15 cellular contexts compared by ENCODE assay signal in the genomic region with DNA sequence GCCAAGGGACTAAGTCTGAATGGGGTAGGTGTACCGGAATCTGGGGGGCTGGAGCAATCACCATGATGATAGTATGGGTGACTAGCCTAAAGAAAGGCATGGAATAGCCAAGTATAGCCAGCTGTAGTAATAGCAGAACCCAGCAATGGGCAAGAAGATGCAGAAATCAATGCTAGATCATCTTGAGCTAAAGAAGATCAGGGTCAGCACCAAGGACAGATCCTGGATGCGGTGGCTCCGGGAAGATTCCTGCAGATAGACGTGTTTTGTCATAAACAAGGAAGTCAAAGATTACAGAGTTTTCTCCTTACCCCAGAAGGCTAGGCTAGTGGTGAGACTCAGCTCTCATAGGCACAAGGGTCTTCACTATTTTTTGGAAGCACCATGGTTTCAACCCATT.
DNase-seq lines count a peak whose midpoint lies in the region; ATAC-seq, FAIRE-seq and TF ChIP-seq lines count a peak whose summit lies in the region.
"Had no signal": no experiment of that assay in that cellular context is flagged by ENCODE, and none has a peak within 500 bp of the region (broad histone marks: within the 10 kb centered on the region; RNA-seq: fewer than 3 reads in every experiment).

No MANE protein-coding gene starts in this region.

- H3K9me3 ChIP-seq in HepG2 (ENCODE audit: low read length), result peaks cover 96% of the 10 kb centered on the region
- no peaks in the 10 kb centered on the region for H3K9me3 ChIP-seq in right lobe of liver
- H3K9me3 ChIP-seq in transverse colon, result no peaks in the 10 kb centered on the region

- no TSS peak for BruUV-seq in HepG2 (replicated peaks; lab: Mats Ljungman, UMichigan)

- no peak overlapping the region for H3K9ac ChIP-seq in HepG2 (ENCODE audit: insufficient read depth, low read depth, low read length)

- POLR2A ChIA-PET in HepG2 (lab: Yijun Ruan, JAX), result no interaction called here

- H4K20me1 ChIP-seq in HepG2 (ENCODE audit: insufficient read depth, low read length), result no peaks in the 10 kb centered on the region

- no peak for ATAC-seq in HepG2
- ATAC-seq in right lobe of liver, result no peak
- ATAC-seq: stimulated activated naive CD8-positive, alpha-beta T cell treated with anti-CD3 and anti-CD28 coated beads, Interleukin-15, Interleukin-2, amounts not matched to agents 100 U/mL and 50 U/mL, for 24 hours had no signal

- H3K36me3 ChIP-seq in HepG2 (replicated peaks in 1 of 2; ENCODE audit: control insufficient read depth in 1 of 2, insufficient read depth in 2 of 2, low read length in 2 of 2), result no peaks in the 10 kb centered on the region
- no peaks in the 10 kb centered on the region for H3K36me3 ChIP-seq in right lobe of liver
- H3K36me3 ChIP-seq in transverse colon, result no peaks in the 10 kb centered on the region

- TF ChIP-seq RAD21 in HepG2 (CRISPR knock-in tag; IDR thresholded peaks at IDR 0.05), result no peak

- H3K27me3 ChIP-seq in HepG2 (ENCODE audit: control insufficient read depth in 1 of 2, insufficient read depth in 2 of 2, low read length in 2 of 2) (no peaks in the 10 kb centered on the region), right lobe of liver (no peaks in the 10 kb centered on the region), transverse colon (no peaks in the 10 kb centered on the region)

- no peak overlapping the region for H3K4me3 ChIP-seq in HepG2 (replicated peaks in 1 of 3; ENCODE audit: insufficient read depth in 1 of 3, low read depth in 2 of 3, low read length in 3 of 3)
- H3K4me3 ChIP-seq in right lobe of liver, result no peak overlapping the region
- no peak overlapping the region for H3K4me3 ChIP-seq in epithelial cell of esophagus (ENCODE audit: low read length)
- H3K4me3 ChIP-seq in transverse colon, result no peak overlapping the region

- H3K4me2 ChIP-seq in HepG2 (ENCODE audit: low read depth, low read length), result no peak overlapping the region

- FAIRE-seq in HepG2 (lab: Jason Lieb, UNC) (no peak), GM12892 (lab: Jason Lieb, UNC) (no peak)

- H3K27ac ChIP-seq in HepG2 (ENCODE audit: extremely low read length, insufficient read depth, low read length), result no peak overlapping the region
- no peak overlapping the region for H3K27ac ChIP-seq in right lobe of liver
- H3K27ac ChIP-seq in transverse colon, result no peak overlapping the region

- H3K4me1 ChIP-seq in HepG2 (ENCODE audit: insufficient read depth, low read length), result no peaks in the 10 kb centered on the region
- H3K4me1 ChIP-seq in right lobe of liver, result no peaks in the 10 kb centered on the region
- H3K4me1 ChIP-seq in transverse colon, result no peaks in the 10 kb centered on the region

- TF ChIP-seq POLR2A in HepG2 (IDR thresholded peaks at IDR 0.05; ENCODE audit: insufficient read depth in 1 of 2, low read depth in 2 of 2, low read length in 2 of 2) (no peak), right lobe of liver (IDR thresholded peaks at IDR 0.05) (no peak), GM12892 (IDR thresholded peaks at IDR 0.05; ENCODE audit: low read depth, low read length) (no peak), transverse colon (IDR thresholded peaks at IDR 0.05) (no peak)

- no peak for TF ChIP-seq EP300 in HepG2 (IDR thresholded peaks at IDR 0.05; ENCODE audit: low read depth in 2 of 2, low read length in 2 of 2)
- no peak for TF ChIP-seq EP300 in HepG2 (CRISPR knock-in tag; IDR thresholded peaks at IDR 0.05; ENCODE audit: borderline replicate concordance)
- no peak for TF ChIP-seq EP300 in transverse colon (IDR thresholded peaks at IDR 0.05; ENCODE audit: low read depth)

- H2AFZ ChIP-seq in HepG2 (ENCODE audit: low read length), result no peak overlapping the region

- TF ChIP-seq CTCF in HepG2 (CRISPR knock-in tag; IDR thresholded peaks at IDR 0.05) (no peak), right lobe of liver (IDR thresholded peaks at IDR 0.05) (no peak), epithelial cell of esophagus (IDR thresholded peaks at IDR 0.05; ENCODE audit: insufficient read depth, low read depth, low read length, missing control alignments) (no peak), GM20000 (IDR thresholded peaks at IDR 0.05; ENCODE audit: extremely low read depth, missing control alignments) (no peak), transverse colon (IDR thresholded peaks at IDR 0.05) (no peak)

- 27% methylated on average over 4 of the region's 4 CpGs for WGBS in HepG2 (ENCODE audit: low lambda C conversion rate)
- 35% methylated on average over 4 of the region's 4 CpGs for WGBS in right lobe of liver (ENCODE audit: insufficient coverage, low coverage, low lambda C conversion rate, missing lambda C conversion rate)
- 20 to 38% methylated on average over 3 to 4 of the region's 4 CpGs for WGBS in transverse colon (ENCODE audit: low coverage in 1 of 2), 2 donors

- intact Hi-C loops in HepG2 (cut with micrococcal nuclease; ENCODE audit: unreplicated experiment) (no loop called here), right lobe of liver (cut with DNase I) (no loop called here), transverse colon (cut with DNase I; ENCODE audit: low total_unique reads) (no loop called here)

- in situ Hi-C loops in HepG2 (cut with HindIII; ENCODE audit: extremely low pct_ligation_motif_present, low pct_unique_long_range_greater_than_20kb) (no loop called here), transverse colon (cut with MboI; ENCODE audit: low pct_ligation_motif_present in 1 of 4, low pct_unique_long_range_greater_than_20kb in 1 of 4, low sequenced_read_pairs in 3 of 4) (no loop called here)

- H3K79me2 ChIP-seq in HepG2 (ENCODE audit: insufficient read depth, low read length), result no peaks in the 10 kb centered on the region

- no peak for DNase-seq in HepG2 (ENCODE audit: low spot score)
- no peak for DNase-seq in right lobe of liver
- DNase-seq in epithelial cell of esophagus (ENCODE audit: low read depth), result peak; percentile 14
- no peak for DNase-seq in NCI-H2171 treated with DMSO at 0.1 percent for 48 hours (lab: John Stamatoyannopoulos, UW)
- DNase-seq in GM20000 (ENCODE audit: low spot score), result no peak
- no peak for DNase-seq in GM12892 (ENCODE audit: insufficient read length)
- no peak for DNase-seq in transverse colon
- DNase-seq: activated CD4-positive, alpha-beta T cell treated with anti-CD3 and anti-CD28 coated beads, Interleukin-2, amount 50 U/mL, for 48 hours; DMS153; immature natural killer cell; NCI-H1436; NCI-H446; stimulated activated naive CD8-positive, alpha-beta T cell treated with anti-CD3 and anti-CD28 coated beads, Interleukin-15, Interleukin-2, amounts not matched to agents 100 U/mL and 50 U/mL, for 24 hours; T-helper 9 cell had no signal

- CTCF ChIA-PET in HepG2 (lab: Yijun Ruan, JAX; ENCODE audit: low intra/inter-chr PET ratio, low total read pairs), result no interaction called here

TF ChIP-seq in HepG2, 621 proteins besides CTCF, POLR2A, EP300 and RAD21 (continues in another document):
- TF ChIP-seq, protein P1, sequence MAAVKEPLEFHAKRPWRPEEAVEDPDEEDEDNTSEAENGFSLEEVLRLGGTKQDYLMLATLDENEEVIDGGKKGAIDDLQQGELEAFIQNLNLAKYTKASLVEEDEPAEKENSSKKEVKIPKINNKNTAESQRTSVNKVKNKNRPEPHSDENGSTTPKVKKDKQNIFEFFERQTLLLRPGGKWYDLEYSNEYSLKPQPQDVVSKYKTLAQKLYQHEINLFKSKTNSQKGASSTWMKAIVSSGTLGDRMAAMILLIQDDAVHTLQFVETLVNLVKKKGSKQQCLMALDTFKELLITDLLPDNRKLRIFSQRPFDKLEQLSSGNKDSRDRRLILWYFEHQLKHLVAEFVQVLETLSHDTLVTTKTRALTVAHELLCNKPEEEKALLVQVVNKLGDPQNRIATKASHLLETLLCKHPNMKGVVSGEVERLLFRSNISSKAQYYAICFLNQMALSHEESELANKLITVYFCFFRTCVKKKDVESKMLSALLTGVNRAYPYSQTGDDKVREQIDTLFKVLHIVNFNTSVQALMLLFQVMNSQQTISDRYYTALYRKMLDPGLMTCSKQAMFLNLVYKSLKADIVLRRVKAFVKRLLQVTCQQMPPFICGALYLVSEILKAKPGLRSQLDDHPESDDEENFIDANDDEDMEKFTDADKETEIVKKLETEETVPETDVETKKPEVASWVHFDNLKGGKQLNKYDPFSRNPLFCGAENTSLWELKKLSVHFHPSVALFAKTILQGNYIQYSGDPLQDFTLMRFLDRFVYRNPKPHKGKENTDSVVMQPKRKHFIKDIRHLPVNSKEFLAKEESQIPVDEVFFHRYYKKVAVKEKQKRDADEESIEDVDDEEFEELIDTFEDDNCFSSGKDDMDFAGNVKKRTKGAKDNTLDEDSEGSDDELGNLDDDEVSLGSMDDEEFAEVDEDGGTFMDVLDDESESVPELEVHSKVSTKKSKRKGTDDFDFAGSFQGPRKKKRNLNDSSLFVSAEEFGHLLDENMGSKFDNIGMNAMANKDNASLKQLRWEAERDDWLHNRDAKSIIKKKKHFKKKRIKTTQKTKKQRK (IDR thresholded peaks at IDR 0.05; ENCODE audit: low read length), result no peak

TF ChIP-seq in PFSK-1, 5 proteins besides CTCF, POLR2A, EP300 and RAD21:
- TF ChIP-seq, protein P2, sequence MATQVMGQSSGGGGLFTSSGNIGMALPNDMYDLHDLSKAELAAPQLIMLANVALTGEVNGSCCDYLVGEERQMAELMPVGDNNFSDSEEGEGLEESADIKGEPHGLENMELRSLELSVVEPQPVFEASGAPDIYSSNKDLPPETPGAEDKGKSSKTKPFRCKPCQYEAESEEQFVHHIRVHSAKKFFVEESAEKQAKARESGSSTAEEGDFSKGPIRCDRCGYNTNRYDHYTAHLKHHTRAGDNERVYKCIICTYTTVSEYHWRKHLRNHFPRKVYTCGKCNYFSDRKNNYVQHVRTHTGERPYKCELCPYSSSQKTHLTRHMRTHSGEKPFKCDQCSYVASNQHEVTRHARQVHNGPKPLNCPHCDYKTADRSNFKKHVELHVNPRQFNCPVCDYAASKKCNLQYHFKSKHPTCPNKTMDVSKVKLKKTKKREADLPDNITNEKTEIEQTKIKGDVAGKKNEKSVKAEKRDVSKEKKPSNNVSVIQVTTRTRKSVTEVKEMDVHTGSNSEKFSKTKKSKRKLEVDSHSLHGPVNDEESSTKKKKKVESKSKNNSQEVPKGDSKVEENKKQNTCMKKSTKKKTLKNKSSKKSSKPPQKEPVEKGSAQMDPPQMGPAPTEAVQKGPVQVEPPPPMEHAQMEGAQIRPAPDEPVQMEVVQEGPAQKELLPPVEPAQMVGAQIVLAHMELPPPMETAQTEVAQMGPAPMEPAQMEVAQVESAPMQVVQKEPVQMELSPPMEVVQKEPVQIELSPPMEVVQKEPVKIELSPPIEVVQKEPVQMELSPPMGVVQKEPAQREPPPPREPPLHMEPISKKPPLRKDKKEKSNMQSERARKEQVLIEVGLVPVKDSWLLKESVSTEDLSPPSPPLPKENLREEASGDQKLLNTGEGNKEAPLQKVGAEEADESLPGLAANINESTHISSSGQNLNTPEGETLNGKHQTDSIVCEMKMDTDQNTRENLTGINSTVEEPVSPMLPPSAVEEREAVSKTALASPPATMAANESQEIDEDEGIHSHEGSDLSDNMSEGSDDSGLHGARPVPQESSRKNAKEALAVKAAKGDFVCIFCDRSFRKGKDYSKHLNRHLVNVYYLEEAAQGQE (IDR thresholded peaks at IDR 0.05; ENCODE audit: insufficient read depth in 1 of 2, low read depth in 2 of 2, low read length in 2 of 2), result peak; percentile 71 to 93
- no peak for TF ChIP-seq SIN3A (IDR thresholded peaks at IDR 0.05; ENCODE audit: borderline replicate concordance, insufficient read depth, low read length)
